ENCODE assay signal across 37 cellular contexts in genomic region chr14:88576222-88576621, GRCh38. TPM values are rescaled to one million over a fixed set of nuclear protein-coding genes. Genes with fewer than 3 reads are reported as not detected.
"Had no signal": no experiment of that assay in that cellular context is flagged by ENCODE, and none has a peak within 500 bp of the region (broad histone marks: within the 10 kb centered on the region; RNA-seq: fewer than 3 reads in every experiment).

No MANE protein-coding gene starts in this region.

- H3K27me3 Mint-ChIP-seq: activated naive CD4-positive, alpha-beta T cell treated with anti-CD3 and anti-CD28 coated beads, Interleukin-2, amount 10 ng/mL, durations not matched to agents 7 days and 5 days; activated naive CD4-positive, alpha-beta T cell treated with anti-CD3 and anti-CD28 coated beads, Interleukin-2, amount 50 U/mL, for 24 hours; activated naive CD8-positive, alpha-beta T cell; activated naive CD8-positive, alpha-beta T cell treated with anti-CD3 and anti-CD28 coated beads for 36 hours; activated naive CD8-positive, alpha-beta T cell treated with anti-CD3 and anti-CD28 coated beads, Interleukin-2, amount 10 ng/mL, durations not matched to agents 7 days and 5 days; activated naive CD8-positive, alpha-beta T cell treated with anti-CD3 and anti-CD28 coated beads, Interleukin-2, amount 50 U/mL, for 24 hours; activated T-cell treated with anti-CD3 and anti-CD28 coated beads, Interleukin-2, amount 50 U/mL, for 24 hours; activated T-helper 17 cell treated with anti-CD3 and anti-CD28 coated beads, Interleukin-2, amount 50 U/mL, for 72 hours; brain had no signal

- H3K27ac Mint-ChIP-seq: activated naive CD4-positive, alpha-beta T cell treated with anti-CD3 and anti-CD28 coated beads for 36 hours; activated naive CD4-positive, alpha-beta T cell treated with anti-CD3 and anti-CD28 coated beads, Interleukin-2, amount 10 ng/mL, durations not matched to agents 7 days and 5 days; activated naive CD4-positive, alpha-beta T cell treated with anti-CD3 and anti-CD28 coated beads, Interleukin-2, amount 50 U/mL, for 24 hours; activated naive CD8-positive, alpha-beta T cell; activated naive CD8-positive, alpha-beta T cell treated with anti-CD3 and anti-CD28 coated beads for 36 hours; activated naive CD8-positive, alpha-beta T cell treated with anti-CD3 and anti-CD28 coated beads, Interleukin-2, amount 10 ng/mL, durations not matched to agents 7 days and 5 days; activated naive CD8-positive, alpha-beta T cell treated with anti-CD3 and anti-CD28 coated beads, Interleukin-2, amount 50 U/mL, for 24 hours; activated T-cell treated with anti-CD3 and anti-CD28 coated beads, Interleukin-2, amount 50 U/mL, for 24 hours; activated T-cell treated with anti-CD3 and anti-CD28 coated beads, Interleukin-2, amount 50 U/mL, for 72 hours; activated T-helper 1 cell treated with anti-CD3 and anti-CD28 coated beads, Interleukin-12 subunit alpha, Interleukin-12 subunit beta, Interleukin-2, Interleukin-4 antibody, amounts not matched to agents 30 ng/mL and 10 ng/mL and 1 ng/mL, durations not matched to agents 14 hours and 24 hours and 36 hours; activated T-helper 17 cell treated with anti-CD3 and anti-CD28 coated beads, Interleukin-2, amount 50 U/mL, for 72 hours; activated T-helper 2 cell treated with anti-CD3 and anti-CD28 coated beads, Interferon-gamma antibody, Interleukin-2, Interleukin-4, amounts not matched to agents 10 μg/mL and 5 μg/mL and 100 μg/mL, durations not matched to agents 14 hours and 24 hours and 36 hours; brain had no signal

- H3K27me3 ChIP-seq: adrenal gland, ascending aorta, body of pancreas, brain microvascular endothelial cell, breast epithelium, cardiac muscle cell had no signal

- H3K27ac ChIP-seq: adrenal gland, ascending aorta, body of pancreas, brain microvascular endothelial cell, breast epithelium, cardiac muscle cell had no signal

- H3K4me3 Mint-ChIP-seq: activated naive CD4-positive, alpha-beta T cell treated with anti-CD3 and anti-CD28 coated beads for 36 hours; activated naive CD4-positive, alpha-beta T cell treated with anti-CD3 and anti-CD28 coated beads, Interleukin-2, amount 10 ng/mL, durations not matched to agents 7 days and 5 days; activated naive CD4-positive, alpha-beta T cell treated with anti-CD3 and anti-CD28 coated beads, Interleukin-2, amount 50 U/mL, for 24 hours; activated naive CD8-positive, alpha-beta T cell; activated naive CD8-positive, alpha-beta T cell treated with anti-CD3 and anti-CD28 coated beads for 36 hours; activated naive CD8-positive, alpha-beta T cell treated with anti-CD3 and anti-CD28 coated beads, Interleukin-2, amount 10 ng/mL, durations not matched to agents 7 days and 5 days; activated naive CD8-positive, alpha-beta T cell treated with anti-CD3 and anti-CD28 coated beads, Interleukin-2, amount 50 U/mL, for 24 hours; activated T-cell treated with anti-CD3 and anti-CD28 coated beads, Interleukin-2, amount 50 U/mL, for 24 hours; activated T-cell treated with anti-CD3 and anti-CD28 coated beads, Interleukin-2, amount 50 U/mL, for 4 hours; activated T-cell treated with anti-CD3 and anti-CD28 coated beads, Interleukin-2, amount 50 U/mL, for 72 hours; activated T-helper 1 cell treated with anti-CD3 and anti-CD28 coated beads, Interleukin-12 subunit alpha, Interleukin-12 subunit beta, Interleukin-2, Interleukin-4 antibody, amounts not matched to agents 30 ng/mL and 10 ng/mL and 1 ng/mL, durations not matched to agents 14 hours and 24 hours and 36 hours; activated T-helper 17 cell treated with anti-CD3 and anti-CD28 coated beads, Interleukin-2, amount 50 U/mL, for 72 hours; brain had no signal

- H3K4me1 Mint-ChIP-seq: activated naive CD4-positive, alpha-beta T cell treated with anti-CD3 and anti-CD28 coated beads, Interleukin-2, amount 10 ng/mL, durations not matched to agents 7 days and 5 days; activated naive CD4-positive, alpha-beta T cell treated with anti-CD3 and anti-CD28 coated beads, Interleukin-2, amount 50 U/mL, for 24 hours; activated naive CD8-positive, alpha-beta T cell treated with anti-CD3 and anti-CD28 coated beads for 36 hours; activated naive CD8-positive, alpha-beta T cell treated with anti-CD3 and anti-CD28 coated beads, Interleukin-2, amount 10 ng/mL, durations not matched to agents 7 days and 5 days; activated naive CD8-positive, alpha-beta T cell treated with anti-CD3 and anti-CD28 coated beads, Interleukin-2, amount 50 U/mL, for 24 hours; activated T-helper 17 cell treated with anti-CD3 and anti-CD28 coated beads, Interleukin-2, amount 50 U/mL, for 72 hours; brain had no signal

- ATAC-seq: activated naive CD4-positive, alpha-beta T cell treated with anti-CD3 and anti-CD28 coated beads, Interleukin-2, amount 50 U/mL, for 72 hours; activated naive CD8-positive, alpha-beta T cell treated with anti-CD3 and anti-CD28 coated beads, Interleukin-2, amount 50 U/mL, for 24 hours; activated T-cell treated with anti-CD3 and anti-CD28 coated beads, Interleukin-2, amount 50 U/mL, for 4 hours; activated T-cell treated with anti-CD3 and anti-CD28 coated beads, Interleukin-2, amount 50 U/mL, for 72 hours; activated T-helper 17 cell treated with anti-CD3 and anti-CD28 coated beads, Interleukin-2, amount 50 U/mL, for 72 hours; body of pancreas had no signal

- H3K4me1 ChIP-seq: adrenal gland, ascending aorta, body of pancreas, breast epithelium had no signal

- H3K9me3 ChIP-seq: adrenal gland, ascending aorta, body of pancreas, breast epithelium had no signal

- H3K4me3 ChIP-seq: adrenal gland, ascending aorta, body of pancreas, breast epithelium, cardiac muscle cell had no signal

- H3K9me3 Mint-ChIP-seq: activated naive CD4-positive, alpha-beta T cell treated with anti-CD3 and anti-CD28 coated beads for 36 hours; activated naive CD4-positive, alpha-beta T cell treated with anti-CD3 and anti-CD28 coated beads, Interleukin-2, amount 10 ng/mL, durations not matched to agents 7 days and 5 days; activated naive CD4-positive, alpha-beta T cell treated with anti-CD3 and anti-CD28 coated beads, Interleukin-2, amount 50 U/mL, for 24 hours; activated naive CD4-positive, alpha-beta T cell treated with anti-CD3 and anti-CD28 coated beads, Interleukin-2, amount 50 U/mL, for 72 hours; activated naive CD8-positive, alpha-beta T cell treated with anti-CD3 and anti-CD28 coated beads for 36 hours; activated naive CD8-positive, alpha-beta T cell treated with anti-CD3 and anti-CD28 coated beads, Interleukin-2, amount 10 ng/mL, durations not matched to agents 7 days and 5 days; activated naive CD8-positive, alpha-beta T cell treated with anti-CD3 and anti-CD28 coated beads, Interleukin-2, amount 50 U/mL, for 24 hours; activated T-cell treated with anti-CD3 and anti-CD28 coated beads, Interleukin-2, amount 50 U/mL, for 24 hours; activated T-cell treated with anti-CD3 and anti-CD28 coated beads, Interleukin-2, amount 50 U/mL, for 4 hours; activated T-cell treated with anti-CD3 and anti-CD28 coated beads, Interleukin-2, amount 50 U/mL, for 72 hours; activated T-helper 1 cell treated with anti-CD3 and anti-CD28 coated beads, Interleukin-12 subunit alpha, Interleukin-12 subunit beta, Interleukin-2, Interleukin-4 antibody, amounts not matched to agents 30 ng/mL and 10 ng/mL and 1 ng/mL, durations not matched to agents 14 hours and 24 hours and 36 hours; activated T-helper 17 cell treated with anti-CD3 and anti-CD28 coated beads, Interleukin-2, amount 50 U/mL, for 72 hours; activated T-helper 2 cell treated with anti-CD3 and anti-CD28 coated beads, Interferon-gamma antibody, Interleukin-2, Interleukin-4, amounts not matched to agents 10 μg/mL and 5 μg/mL and 100 μg/mL, durations not matched to agents 14 hours and 24 hours and 36 hours; brain had no signal

- DNase-seq: activated effector memory CD4-positive, alpha-beta T cell treated with anti-CD3 and anti-CD28 coated beads, Interleukin-2, amount 50 U/mL, for 16 hours; activated effector memory CD4-positive, alpha-beta T cell treated with Interleukin-2 at 50 U/mL for 16 hours; activated gamma-delta T cell; activated gamma-delta T cell treated with Interleukin-2 at 50 U/mL for 16 hours; activated naive CD4-positive, alpha-beta T cell; activated naive CD4-positive, alpha-beta T cell treated with anti-CD3 and anti-CD28 coated beads for 36 hours; activated naive CD4-positive, alpha-beta T cell treated with anti-CD3 and anti-CD28 coated beads, Interleukin-2, amount 10 ng/mL, durations not matched to agents 7 days and 5 days; activated naive CD4-positive, alpha-beta T cell treated with anti-CD3 and anti-CD28 coated beads, Interleukin-2, amount 50 U/mL, for 16 hours; activated naive CD4-positive, alpha-beta T cell treated with Interleukin-2 at 50 U/mL for 16 hours; activated naive CD8-positive, alpha-beta T cell treated with anti-CD3 and anti-CD28 coated beads for 36 hours; activated naive CD8-positive, alpha-beta T cell treated with anti-CD3 and anti-CD28 coated beads, Interleukin-2, amount 10 ng/mL, durations not matched to agents 7 days and 5 days; activated naive CD8-positive, alpha-beta T cell treated with anti-CD3 and anti-CD28 coated beads, Interleukin-2, amount 50 U/mL, for 24 hours; activated T-cell treated with anti-CD3 and anti-CD28 coated beads, Interleukin-2, amount 50 U/mL, for 1 hour; activated T-cell treated with anti-CD3 and anti-CD28 coated beads, Interleukin-2, amount 50 U/mL, for 24 hours; activated T-cell treated with anti-CD3 and anti-CD28 coated beads, Interleukin-2, amount 50 U/mL, for 4 hours; activated T-cell treated with anti-CD3 and anti-CD28 coated beads, Interleukin-2, amount 50 U/mL, for 48 hours; activated T-cell treated with anti-CD3 and anti-CD28 coated beads, Interleukin-2, amount 50 U/mL, for 72 hours; adrenal gland; amniotic stem cell; amygdala; anterior cingulate cortex; aorta; body of pancreas; brain microvascular endothelial cell; caudate nucleus; central memory CD4-positive, alpha-beta T cell; cerebellar nuclear complex had no signal

RNA-seq across cellular contexts. Expression of gene PTPN21, which starts 21.4 kb away (rescaled TPM):
- total RNA-seq: activated naive CD4-positive, alpha-beta T cell treated with anti-CD3 and anti-CD28 coated beads, Interleukin-2, amount 50 U/mL, for 72 hours; activated naive CD8-positive, alpha-beta T cell treated with anti-CD3 and anti-CD28 coated beads, Interleukin-2, amount 10 ng/mL, durations not matched to agents 7 days and 5 days; activated T-helper 17 cell treated with anti-CD3 and anti-CD28 coated beads, Interleukin-2, amount 50 U/mL, for 72 hours had no signal
